ENCODE assay signal across 26 cellular contexts in genomic region chr2:36178384-36178783, GRCh38.
"Had no signal": no experiment of that assay in that cellular context is flagged by ENCODE, and none has a peak within 500 bp of the region (broad histone marks: within the 10 kb centered on the region; RNA-seq: fewer than 3 reads in every experiment).

No MANE protein-coding gene starts in this region.

- H3K4me3 ChIP-seq: adrenal gland, body of pancreas, gastrocnemius medialis, ovary, psoas muscle, suprapubic skin, tibial nerve had no signal

- ATAC-seq: body of pancreas; esophagus mucosa; gastrocnemius medialis; natural killer cell; psoas muscle; SK-N-SH treated with all-trans-retinoic acid at 6 μM for 48 hours; stimulated activated naive CD8-positive, alpha-beta T cell treated with anti-CD3 and anti-CD28 coated beads, Interleukin-15, amount 100 ng/mL, for 72 hours; T-cell had no signal

- H3K9me3 Mint-ChIP-seq: natural killer cell; stimulated activated naive CD8-positive, alpha-beta T cell treated with anti-CD3 and anti-CD28 coated beads, Interleukin-15, amount 100 ng/mL, for 72 hours; T-cell had no signal

- H3K27ac ChIP-seq: adrenal gland, body of pancreas, gastrocnemius medialis, ovary, psoas muscle, suprapubic skin had no signal

- FAIRE-seq: keratinocyte, TTC549, urothelium cell line had no signal

- H3K4me3 Mint-ChIP-seq: activated naive CD8-positive, alpha-beta T cell; natural killer cell; stimulated activated naive CD8-positive, alpha-beta T cell treated with anti-CD3 and anti-CD28 coated beads, Interleukin-15, amount 100 ng/mL, for 72 hours; T-cell had no signal

- H3K36me3 Mint-ChIP-seq: activated naive CD8-positive, alpha-beta T cell; natural killer cell; T-cell had no signal

- H3K27me3 Mint-ChIP-seq: activated naive CD8-positive, alpha-beta T cell; stimulated activated naive CD8-positive, alpha-beta T cell treated with anti-CD3 and anti-CD28 coated beads, Interleukin-15, amount 100 ng/mL, for 72 hours had no signal

- H3K27ac Mint-ChIP-seq: activated naive CD8-positive, alpha-beta T cell; natural killer cell; stimulated activated naive CD8-positive, alpha-beta T cell treated with anti-CD3 and anti-CD28 coated beads, Interleukin-15, amount 100 ng/mL, for 72 hours; T-cell had no signal

- H3K9me3 ChIP-seq: adrenal gland, body of pancreas, gastrocnemius medialis, ovary, psoas muscle, suprapubic skin, tibial nerve had no signal

- H3K36me3 ChIP-seq: adrenal gland, gastrocnemius medialis, ovary, suprapubic skin, tibial nerve had no signal

- H3K27me3 ChIP-seq: adrenal gland, body of pancreas, gastrocnemius medialis, ovary, suprapubic skin, tibial nerve had no signal

- H3K4me1 ChIP-seq: adrenal gland, gastrocnemius medialis, psoas muscle had no signal

- H3K4me1 Mint-ChIP-seq: natural killer cell; stimulated activated naive CD8-positive, alpha-beta T cell treated with anti-CD3 and anti-CD28 coated beads, Interleukin-15, amount 100 ng/mL, for 72 hours; T-cell had no signal

- DNase-seq: activated CD4-positive, alpha-beta T cell treated with anti-CD3 and anti-CD28 coated beads for 1 hour; activated gamma-delta T cell treated with Interleukin-2 at 50 U/mL for 16 hours; activated T-cell treated with anti-CD3 and anti-CD28 coated beads, Interleukin-2, amount 50 U/mL, for 1 hour; adrenal gland; body of pancreas; effector memory CD4-positive, alpha-beta T cell; gastrocnemius medialis; head of caudate nucleus; hypothalamus; midbrain; natural killer cell; ovary; psoas muscle; right cardiac atrium; stimulated activated CD4-positive, alpha-beta T cell treated with anti-CD3 and anti-CD28 coated beads, Interleukin-12 subunit alpha, Interleukin-12 subunit beta, amount 100 ng/mL, for 4 hours; stimulated activated CD4-positive, alpha-beta T cell treated with anti-CD3 and anti-CD28 coated beads, Interleukin-1b, Interleukin-23, amount 100 ng/mL, for 48 hours; stimulated activated naive CD8-positive, alpha-beta T cell treated with anti-CD3 and anti-CD28 coated beads, Interleukin-15, amount 100 ng/mL, for 72 hours; T-cell had no signal
